1 cellular context compared by ENCODE assay signal in the genomic region with DNA sequence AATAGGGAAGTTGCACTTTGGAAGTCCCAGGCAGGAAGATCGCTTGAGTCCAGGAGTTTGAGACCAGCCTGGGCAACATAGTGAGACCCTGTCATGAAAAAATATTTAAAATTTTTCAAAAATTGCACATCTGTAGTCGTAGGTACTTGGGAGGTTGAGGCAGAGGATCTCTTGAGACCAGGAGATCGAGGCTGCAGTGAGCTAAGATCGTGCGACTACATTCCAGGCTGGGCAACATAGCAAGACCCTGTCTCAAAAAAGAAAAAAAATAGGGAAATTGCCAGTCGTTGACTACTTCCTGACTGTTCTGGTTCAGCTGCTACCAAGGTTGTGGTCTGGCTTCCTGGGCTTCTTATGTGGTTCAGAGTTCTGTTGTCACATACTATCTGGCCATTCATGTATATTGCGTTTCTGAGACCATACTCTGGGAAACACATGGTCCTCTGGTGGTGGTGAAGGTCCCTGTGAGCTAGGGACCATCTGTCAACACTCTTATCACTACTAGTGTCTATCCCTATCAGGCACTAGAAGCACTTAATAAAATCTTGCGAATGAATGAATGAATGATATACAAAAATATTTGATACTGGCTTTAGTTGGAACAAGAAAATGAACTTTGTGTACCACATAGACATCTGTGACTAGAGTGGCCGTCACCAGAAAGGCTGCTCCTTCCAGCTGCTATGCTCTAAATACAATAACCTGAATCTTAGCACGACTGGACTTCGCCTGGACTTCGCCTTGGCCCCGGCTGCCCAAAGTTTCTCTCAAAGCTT.
TF ChIP-seq lines count a peak whose summit lies in the region.

No MANE protein-coding gene starts in this region.

TF ChIP-seq in HepG2, 621 proteins besides CTCF, POLR2A, EP300 and RAD21 (continued from another document):
- TF ChIP-seq MEIS1 (CRISPR knock-in tag; IDR thresholded peaks at IDR 0.05; ENCODE audit: borderline replicate concordance), result peak; percentile 60; the same call in 1 of the 2 replicates
- TF ChIP-seq ZNF225 (CRISPR knock-in tag; IDR thresholded peaks at IDR 0.05), result no peak
- no peak for TF ChIP-seq DNMT3B (CRISPR knock-in tag; conservative IDR thresholded peaks at IDR 0.05)
- TF ChIP-seq, protein P1, sequence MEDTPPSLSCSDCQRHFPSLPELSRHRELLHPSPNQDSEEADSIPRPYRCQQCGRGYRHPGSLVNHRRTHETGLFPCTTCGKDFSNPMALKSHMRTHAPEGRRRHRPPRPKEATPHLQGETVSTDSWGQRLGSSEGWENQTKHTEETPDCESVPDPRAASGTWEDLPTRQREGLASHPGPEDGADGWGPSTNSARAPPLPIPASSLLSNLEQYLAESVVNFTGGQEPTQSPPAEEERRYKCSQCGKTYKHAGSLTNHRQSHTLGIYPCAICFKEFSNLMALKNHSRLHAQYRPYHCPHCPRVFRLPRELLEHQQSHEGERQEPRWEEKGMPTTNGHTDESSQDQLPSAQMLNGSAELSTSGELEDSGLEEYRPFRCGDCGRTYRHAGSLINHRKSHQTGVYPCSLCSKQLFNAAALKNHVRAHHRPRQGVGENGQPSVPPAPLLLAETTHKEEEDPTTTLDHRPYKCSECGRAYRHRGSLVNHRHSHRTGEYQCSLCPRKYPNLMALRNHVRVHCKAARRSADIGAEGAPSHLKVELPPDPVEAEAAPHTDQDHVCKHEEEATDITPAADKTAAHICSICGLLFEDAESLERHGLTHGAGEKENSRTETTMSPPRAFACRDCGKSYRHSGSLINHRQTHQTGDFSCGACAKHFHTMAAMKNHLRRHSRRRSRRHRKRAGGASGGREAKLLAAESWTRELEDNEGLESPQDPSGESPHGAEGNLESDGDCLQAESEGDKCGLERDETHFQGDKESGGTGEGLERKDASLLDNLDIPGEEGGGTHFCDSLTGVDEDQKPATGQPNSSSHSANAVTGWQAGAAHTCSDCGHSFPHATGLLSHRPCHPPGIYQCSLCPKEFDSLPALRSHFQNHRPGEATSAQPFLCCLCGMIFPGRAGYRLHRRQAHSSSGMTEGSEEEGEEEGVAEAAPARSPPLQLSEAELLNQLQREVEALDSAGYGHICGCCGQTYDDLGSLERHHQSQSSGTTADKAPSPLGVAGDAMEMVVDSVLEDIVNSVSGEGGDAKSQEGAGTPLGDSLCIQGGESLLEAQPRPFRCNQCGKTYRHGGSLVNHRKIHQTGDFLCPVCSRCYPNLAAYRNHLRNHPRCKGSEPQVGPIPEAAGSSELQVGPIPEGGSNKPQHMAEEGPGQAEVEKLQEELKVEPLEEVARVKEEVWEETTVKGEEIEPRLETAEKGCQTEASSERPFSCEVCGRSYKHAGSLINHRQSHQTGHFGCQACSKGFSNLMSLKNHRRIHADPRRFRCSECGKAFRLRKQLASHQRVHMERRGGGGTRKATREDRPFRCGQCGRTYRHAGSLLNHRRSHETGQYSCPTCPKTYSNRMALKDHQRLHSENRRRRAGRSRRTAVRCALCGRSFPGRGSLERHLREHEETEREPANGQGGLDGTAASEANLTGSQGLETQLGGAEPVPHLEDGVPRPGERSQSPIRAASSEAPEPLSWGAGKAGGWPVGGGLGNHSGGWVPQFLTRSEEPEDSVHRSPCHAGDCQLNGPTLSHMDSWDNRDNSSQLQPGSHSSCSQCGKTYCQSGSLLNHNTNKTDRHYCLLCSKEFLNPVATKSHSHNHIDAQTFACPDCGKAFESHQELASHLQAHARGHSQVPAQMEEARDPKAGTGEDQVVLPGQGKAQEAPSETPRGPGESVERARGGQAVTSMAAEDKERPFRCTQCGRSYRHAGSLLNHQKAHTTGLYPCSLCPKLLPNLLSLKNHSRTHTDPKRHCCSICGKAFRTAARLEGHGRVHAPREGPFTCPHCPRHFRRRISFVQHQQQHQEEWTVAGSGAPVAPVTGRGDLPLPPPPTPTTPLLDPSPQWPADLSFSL (CRISPR knock-in tag; IDR thresholded peaks at IDR 0.05), result peak; percentile 21; the same call in 1 of the 2 replicates
- peak; percentile 3; the same call in 1 of the 2 replicates for TF ChIP-seq GATAD1 (CRISPR knock-in tag; IDR thresholded peaks at IDR 0.05)
- 0 out of 2 replicates have a peak, but pooled peaks have one; percentile 5 for TF ChIP-seq STAG1 (CRISPR knock-in tag; IDR thresholded peaks at IDR 0.05)
- TF ChIP-seq ZNF557 (CRISPR knock-in tag; IDR thresholded peaks at IDR 0.05), result no peak
